In genomic region chr6:169961772-169962561, GRCh38 we compare ENCODE assay signal across 8 cellular contexts.
DNase-seq lines count a peak whose midpoint lies in the region; ATAC-seq and TF ChIP-seq lines count a peak whose summit lies in the region.

No MANE protein-coding gene starts in this region.

- H3K4me2 ChIP-seq in mammary epithelial cell (ENCODE audit: insufficient read depth, low read depth, low read length): peak overlapping the region; percentile 41

- in situ Hi-C loops in mammary epithelial cell (cut with MboI; ENCODE audit: low sequenced_read_pairs in 2 of 2): no loop called here

- DNase-seq in mammary epithelial cell (no peak), left lobe of liver (ENCODE audit: low spot score) (peak; percentile 43), GM03348 (ENCODE audit: low spot score) (no peak), NCI-H1417 treated with DMSO at 0.1 percent for 48 hours (lab: John Stamatoyannopoulos, UW) (no peak), putamen (ENCODE audit: low spot score) (no peak), NCI-H1694 (lab: John Stamatoyannopoulos, UW) (no peak)
- peak; percentile 18 for DNase-seq in stimulated activated CD4-positive, alpha-beta T cell treated with anti-CD3 and anti-CD28 coated beads, Interleukin-4, amount 100 ng/mL, for 24 hours

- peak overlapping the region; percentile 57 for H3K4me3 ChIP-seq in HUES6 (ENCODE audit: low read depth, low read length)
- no peak overlapping the region for H3K4me3 ChIP-seq in mammary epithelial cell (replicated peaks in 1 of 3; ENCODE audit: insufficient read depth in 1 of 3, low read depth in 2 of 3, low read length in 3 of 3)

- 0 out of 2 replicates have a peak, but pooled peaks cover 6% of the 10 kb centered on the region for H3K9me3 ChIP-seq in HUES6 (ENCODE audit: control insufficient read depth, insufficient read depth, low read depth, low read length)
- no peaks in the 10 kb centered on the region for H3K9me3 ChIP-seq in mammary epithelial cell (replicated peaks; ENCODE audit: insufficient read depth, low read length)

- BruUV-seq in mammary epithelial cell (replicated peaks; lab: Mats Ljungman, UMichigan): no TSS peak

- dilution Hi-C loops in mammary epithelial cell (cut with HindIII; ENCODE audit: low sequenced_read_pairs): loop anchor here (10.0 kb wide), 1 partner anchor 127 kb away; no protein-coding TSS in a partner anchor

- H3K4me1 ChIP-seq in HUES6 (ENCODE audit: control insufficient read depth, insufficient read depth, low read length) (peaks cover 9% of the 10 kb centered on the region; the same call in 1 of the 2 replicates), mammary epithelial cell (ENCODE audit: insufficient read depth, low read length) (no peaks in the 10 kb centered on the region)

- ATAC-seq in left lobe of liver: peak; percentile 70

- 38% methylated on average over 19 of the region's 75 CpGs for WGBS in mammary epithelial cell (ENCODE audit: low coverage, missing lambda C conversion rate)

- H2AFZ ChIP-seq in mammary epithelial cell (ENCODE audit: low read depth, low read length): peak overlapping the region; percentile 7

- intact Hi-C loops in mammary epithelial cell (cut with micrococcal nuclease): no loop called here

- H3K36me3 ChIP-seq in HUES6 (ENCODE audit: control insufficient read depth, insufficient read depth, low read length): no peaks in the 10 kb centered on the region
- H3K36me3 ChIP-seq in mammary epithelial cell (ENCODE audit: insufficient read depth, low read length): no peaks in the 10 kb centered on the region

- peaks cover 20% of the 10 kb centered on the region for H3K27me3 ChIP-seq in HUES6 (ENCODE audit: control insufficient read depth, insufficient read depth, low read length)
- no peaks in the 10 kb centered on the region for H3K27me3 ChIP-seq in mammary epithelial cell (ENCODE audit: insufficient read depth, low read length)

- H3K79me2 ChIP-seq in mammary epithelial cell (ENCODE audit: insufficient read depth, low read length): no peaks in the 10 kb centered on the region

- H3K27ac ChIP-seq in HUES6 (ENCODE audit: low read depth, low read length): no peak overlapping the region
- H3K27ac ChIP-seq in mammary epithelial cell (ENCODE audit: insufficient read depth, low read depth, low read length): no peak overlapping the region

- TF ChIP-seq CTCF in mammary epithelial cell (conservative IDR thresholded peaks at IDR 0.05 in 1 of 2, IDR thresholded peaks at IDR 0.05 in 1 of 2; ENCODE audit: extremely low read depth in 1 of 2, insufficient read depth in 1 of 2, low read depth in 1 of 2, low read length in 2 of 2): no peak

- peak overlapping the region; percentile 59 for H3K9ac ChIP-seq in HUES6 (ENCODE audit: low read length)
- no peak overlapping the region for H3K9ac ChIP-seq in mammary epithelial cell (ENCODE audit: insufficient read depth, low read length)

- H4K20me1 ChIP-seq in mammary epithelial cell (ENCODE audit: insufficient read depth, low read length): no peaks in the 10 kb centered on the region

- CTCF ChIA-PET in mammary epithelial cell (lab: Charles Lee; ENCODE audit: low non-redundant PET): no interaction called here

Comparison
In these comparisons a context has a peak if more than half of its experiments do, and no peak if none do; other contexts are left out.
1. DNase-seq: peak in left lobe of liver (single experiment) and stimulated activated CD4-positive, alpha-beta T cell treated with anti-CD3 and anti-CD28 coated beads, Interleukin-4, amount 100 ng/mL, for 24 hours (single experiment); none in mammary epithelial cell (single experiment), GM03348 (single experiment), NCI-H1417 treated with DMSO at 0.1 percent for 48 hours (single experiment), putamen (single experiment) and NCI-H1694 (single experiment).